In the genomic region with DNA sequence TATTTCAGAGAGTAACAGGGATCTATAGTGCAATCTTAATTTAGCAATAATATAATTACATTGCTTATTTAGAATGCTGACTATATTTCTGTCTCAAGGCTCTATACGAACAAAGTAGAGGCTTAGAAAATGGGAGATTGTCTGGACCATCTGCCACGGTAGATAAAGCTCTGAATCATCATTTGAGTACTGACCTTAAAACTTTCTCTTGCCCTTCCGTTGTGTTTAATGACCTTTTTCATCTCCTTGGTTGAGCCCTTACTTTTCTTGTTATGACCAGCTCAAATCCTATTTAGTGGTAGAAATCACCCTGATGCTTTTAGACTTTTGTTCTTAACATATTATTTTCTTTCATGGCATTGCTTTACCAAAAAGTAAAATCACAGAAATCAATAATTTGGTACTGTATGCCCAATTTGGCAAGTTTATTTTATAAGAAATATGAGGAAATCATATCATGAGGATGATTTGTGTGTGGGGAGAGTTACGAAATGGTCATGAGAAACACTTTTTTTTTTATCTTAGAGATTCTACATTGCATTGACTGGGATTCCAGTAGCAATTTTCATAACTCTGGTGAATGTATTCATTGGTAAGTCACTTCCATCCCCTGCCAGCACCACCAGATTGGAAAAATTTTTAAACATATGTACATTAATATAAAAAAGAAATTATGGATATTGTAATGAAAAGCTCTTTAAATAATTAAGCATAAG, we compare ENCODE assay signal across 1 cellular context.
A peak's percentile ranks its signal among the peaks of the same experiment; 100 is the strongest.
TF ChIP-seq lines count a peak whose summit lies in the region.

No MANE protein-coding gene starts in this region.

TF ChIP-seq in K562, 482 proteins besides CTCF, POLR2A, EP300 and RAD21 (continued from another document and continues in another):
- no peak for TF ChIP-seq MGA (IDR thresholded peaks at IDR 0.05)
- no peak for TF ChIP-seq ZNF184 (CRISPR knock-in tag; IDR thresholded peaks at IDR 0.05)
- TF ChIP-seq NCOA6 (IDR thresholded peaks at IDR 0.05), result peak; percentile 51; the same call in 1 of the 2 replicates
- TF ChIP-seq HLTF (IDR thresholded peaks at IDR 0.05), result no peak
- TF ChIP-seq TEAD4 (IDR thresholded peaks at IDR 0.05; ENCODE audit: low read length), result peak; percentile 92
- TF ChIP-seq TEAD4 (CRISPR knock-in tag; IDR thresholded peaks at IDR 0.05; ENCODE audit: borderline replicate concordance), result no peak
- 0 out of 2 replicates have a peak, but pooled peaks have one; percentile 25 for TF ChIP-seq ILF3 (IDR thresholded peaks at IDR 0.05; ENCODE audit: borderline replicate concordance)
- TF ChIP-seq, protein P1, sequence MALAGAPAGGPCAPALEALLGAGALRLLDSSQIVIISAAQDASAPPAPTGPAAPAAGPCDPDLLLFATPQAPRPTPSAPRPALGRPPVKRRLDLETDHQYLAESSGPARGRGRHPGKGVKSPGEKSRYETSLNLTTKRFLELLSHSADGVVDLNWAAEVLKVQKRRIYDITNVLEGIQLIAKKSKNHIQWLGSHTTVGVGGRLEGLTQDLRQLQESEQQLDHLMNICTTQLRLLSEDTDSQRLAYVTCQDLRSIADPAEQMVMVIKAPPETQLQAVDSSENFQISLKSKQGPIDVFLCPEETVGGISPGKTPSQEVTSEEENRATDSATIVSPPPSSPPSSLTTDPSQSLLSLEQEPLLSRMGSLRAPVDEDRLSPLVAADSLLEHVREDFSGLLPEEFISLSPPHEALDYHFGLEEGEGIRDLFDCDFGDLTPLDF (CRISPR knock-in tag; IDR thresholded peaks at IDR 0.05), result no peak
- no peak for TF ChIP-seq POLR2AphosphoS2 (IDR thresholded peaks at IDR 0.05; ENCODE audit: low read length)
- TF ChIP-seq STAG1 (CRISPR knock-in tag; IDR thresholded peaks at IDR 0.05; ENCODE audit: borderline replicate concordance), result no peak
- no peak for TF ChIP-seq ZNF668 (CRISPR knock-in tag; IDR thresholded peaks at IDR 0.05)
- TF ChIP-seq CEBPB (tag; IDR thresholded peaks at IDR 0.05), result peak; percentile 79
- peak; percentile 79; the same call in 1 of the 2 replicates for TF ChIP-seq HDAC2 (IDR thresholded peaks at IDR 0.05)
- TF ChIP-seq STAT5A (IDR thresholded peaks at IDR 0.05; ENCODE audit: borderline replicate concordance, low read length), result peak; percentile 79; the same call in 1 of the 2 replicates
- no peak for TF ChIP-seq CREB5 (CRISPR knock-in tag; IDR thresholded peaks at IDR 0.05)
- TF ChIP-seq POLR2AphosphoS5 (IDR thresholded peaks at IDR 0.05; ENCODE audit: control insufficient read depth, insufficient read depth, low read depth, low read length), result peak; percentile 79
- TF ChIP-seq USF2 (CRISPR knock-in tag; IDR thresholded peaks at IDR 0.05), result no peak
- no peak for TF ChIP-seq ZNF696 (CRISPR knock-in tag; conservative IDR thresholded peaks at IDR 0.05)
- TF ChIP-seq, protein P2, sequence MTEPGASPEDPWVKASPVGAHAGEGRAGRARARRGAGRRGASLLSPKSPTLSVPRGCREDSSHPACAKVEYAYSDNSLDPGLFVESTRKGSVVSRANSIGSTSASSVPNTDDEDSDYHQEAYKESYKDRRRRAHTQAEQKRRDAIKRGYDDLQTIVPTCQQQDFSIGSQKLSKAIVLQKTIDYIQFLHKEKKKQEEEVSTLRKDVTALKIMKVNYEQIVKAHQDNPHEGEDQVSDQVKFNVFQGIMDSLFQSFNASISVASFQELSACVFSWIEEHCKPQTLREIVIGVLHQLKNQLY (CRISPR knock-in tag; conservative IDR thresholded peaks at IDR 0.05), result no peak
- no peak for TF ChIP-seq NFIX (CRISPR knock-in tag; IDR thresholded peaks at IDR 0.05; ENCODE audit: low read depth)
- TF ChIP-seq ZNF561 (CRISPR knock-in tag; conservative IDR thresholded peaks at IDR 0.05), result no peak
- TF ChIP-seq, protein P3, sequence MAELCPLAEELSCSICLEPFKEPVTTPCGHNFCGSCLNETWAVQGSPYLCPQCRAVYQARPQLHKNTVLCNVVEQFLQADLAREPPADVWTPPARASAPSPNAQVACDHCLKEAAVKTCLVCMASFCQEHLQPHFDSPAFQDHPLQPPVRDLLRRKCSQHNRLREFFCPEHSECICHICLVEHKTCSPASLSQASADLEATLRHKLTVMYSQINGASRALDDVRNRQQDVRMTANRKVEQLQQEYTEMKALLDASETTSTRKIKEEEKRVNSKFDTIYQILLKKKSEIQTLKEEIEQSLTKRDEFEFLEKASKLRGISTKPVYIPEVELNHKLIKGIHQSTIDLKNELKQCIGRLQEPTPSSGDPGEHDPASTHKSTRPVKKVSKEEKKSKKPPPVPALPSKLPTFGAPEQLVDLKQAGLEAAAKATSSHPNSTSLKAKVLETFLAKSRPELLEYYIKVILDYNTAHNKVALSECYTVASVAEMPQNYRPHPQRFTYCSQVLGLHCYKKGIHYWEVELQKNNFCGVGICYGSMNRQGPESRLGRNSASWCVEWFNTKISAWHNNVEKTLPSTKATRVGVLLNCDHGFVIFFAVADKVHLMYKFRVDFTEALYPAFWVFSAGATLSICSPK (IDR thresholded peaks at IDR 0.05; ENCODE audit: borderline replicate concordance), result no peak
- TF ChIP-seq, protein P4, sequence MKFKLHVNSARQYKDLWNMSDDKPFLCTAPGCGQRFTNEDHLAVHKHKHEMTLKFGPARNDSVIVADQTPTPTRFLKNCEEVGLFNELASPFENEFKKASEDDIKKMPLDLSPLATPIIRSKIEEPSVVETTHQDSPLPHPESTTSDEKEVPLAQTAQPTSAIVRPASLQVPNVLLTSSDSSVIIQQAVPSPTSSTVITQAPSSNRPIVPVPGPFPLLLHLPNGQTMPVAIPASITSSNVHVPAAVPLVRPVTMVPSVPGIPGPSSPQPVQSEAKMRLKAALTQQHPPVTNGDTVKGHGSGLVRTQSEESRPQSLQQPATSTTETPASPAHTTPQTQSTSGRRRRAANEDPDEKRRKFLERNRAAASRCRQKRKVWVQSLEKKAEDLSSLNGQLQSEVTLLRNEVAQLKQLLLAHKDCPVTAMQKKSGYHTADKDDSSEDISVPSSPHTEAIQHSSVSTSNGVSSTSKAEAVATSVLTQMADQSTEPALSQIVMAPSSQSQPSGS (CRISPR knock-in tag; IDR thresholded peaks at IDR 0.05), result no peak
- no peak for TF ChIP-seq SUPT5H (IDR thresholded peaks at IDR 0.05)
- TF ChIP-seq SMARCB1 (IDR thresholded peaks at IDR 0.05; ENCODE audit: insufficient read length, low read depth), result peak; percentile 82
- peak; percentile 84 for TF ChIP-seq CCNT2 (IDR thresholded peaks at IDR 0.05; ENCODE audit: borderline replicate concordance, extremely low read depth, insufficient read length, low read depth, low read length)
- peak; percentile 88 for TF ChIP-seq TAL1 (IDR thresholded peaks at IDR 0.05)
- no peak for TF ChIP-seq ASH1L (IDR thresholded peaks at IDR 0.05; ENCODE audit: borderline replicate concordance, low read depth, partially characterized antibody)
- TF ChIP-seq MAFF (IDR thresholded peaks at IDR 0.05; ENCODE audit: low read length), result no peak
- TF ChIP-seq MAX (CRISPR knock-in tag; IDR thresholded peaks at IDR 0.05), result no peak
- TF ChIP-seq CHD2 (IDR thresholded peaks at IDR 0.05; ENCODE audit: low read depth, low read length), result no peak
- no peak for TF ChIP-seq MYC (IDR thresholded peaks at IDR 0.05; ENCODE audit: low read depth, low read length)
- no peak for TF ChIP-seq MYC (CRISPR knock-in tag; IDR thresholded peaks at IDR 0.05; ENCODE audit: borderline replicate concordance, low read depth)
- TF ChIP-seq ZBTB5 (IDR thresholded peaks at IDR 0.05), result no peak
- TF ChIP-seq MXI1 (IDR thresholded peaks at IDR 0.05; ENCODE audit: low read depth, low read length), result no peak
- no peak for TF ChIP-seq BHLHE40 (IDR thresholded peaks at IDR 0.05; ENCODE audit: low read length)
